Comparison of ENCODE assay signal across 11 cellular contexts in the genomic region with DNA sequence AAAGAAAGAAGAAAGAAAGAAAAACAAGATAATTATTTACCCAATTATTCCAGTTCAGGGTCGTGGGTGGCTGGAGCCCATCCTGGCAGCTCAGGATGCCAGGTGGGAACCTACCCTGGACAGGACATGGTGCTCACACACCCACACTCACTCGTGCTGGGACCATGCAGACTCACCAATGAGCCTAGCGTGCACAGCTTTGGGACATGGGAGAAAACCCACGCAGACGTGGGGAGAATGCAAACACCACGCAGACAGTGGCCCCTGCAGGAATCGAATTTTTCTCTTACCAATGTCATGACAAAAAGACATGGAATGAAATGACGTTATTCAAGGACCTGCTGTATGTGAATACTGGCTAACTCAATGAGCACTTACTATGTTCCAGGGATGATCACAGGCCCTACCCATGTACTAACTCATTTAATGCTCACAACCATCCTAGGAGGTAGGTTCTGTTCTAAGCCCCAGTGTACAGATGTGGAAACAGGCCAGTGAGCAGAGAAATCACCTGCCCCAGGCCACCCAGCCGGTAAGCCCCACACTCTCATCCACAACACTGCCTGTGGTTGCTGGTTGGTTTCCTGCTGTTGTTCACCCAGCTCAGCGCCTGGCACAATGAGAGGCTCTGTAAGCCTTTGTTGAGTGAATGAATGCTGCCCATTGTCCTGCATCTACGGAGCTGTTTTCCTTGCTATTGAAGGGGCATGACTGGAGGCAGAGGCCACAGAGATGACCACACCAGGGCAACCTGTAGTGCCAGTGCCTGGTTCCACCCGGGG. TPM values are rescaled to one million over a fixed set of nuclear protein-coding genes. Genes with fewer than 3 reads are reported as not detected.
A peak's percentile ranks its signal among the peaks of the same experiment; 100 is the strongest.
DNase-seq lines count a peak whose midpoint lies in the region; ATAC-seq, FAIRE-seq and TF ChIP-seq lines count a peak whose summit lies in the region.
"Had no signal": no experiment of that assay in that cellular context is flagged by ENCODE, and none has a peak within 500 bp of the region (broad histone marks: within the 10 kb centered on the region; RNA-seq: fewer than 3 reads in every experiment).

No MANE protein-coding gene starts in this region.

- no peak overlapping the region for H3K27ac ChIP-seq in BLaER1 treated with 17β-estradiol and CSF1 and Interleukin-3, amounts not matched to agents 10 nM and 100 nM
- H3K27ac ChIP-seq in stomach = no peak overlapping the region
- H3K27ac ChIP-seq: VCaP had no signal

- no peak overlapping the region for H3K4me3 Mint-ChIP-seq in activated naive CD4-positive, alpha-beta T cell treated with anti-CD3 and anti-CD28 coated beads, Interleukin-2, amount 10 ng/mL, durations not matched to agents 7 days and 5 days
- H3K4me3 Mint-ChIP-seq in memory B cell (no peak overlapping the region), nephron progenitor cell (no peak overlapping the region)

- no peak overlapping the region; a peak in 1 of 22 replicates for H3K9ac ChIP-seq in BLaER1 treated with 17β-estradiol and CSF1 and Interleukin-3, amounts not matched to agents 10 nM and 100 nM

- H3K4me1 ChIP-seq in BLaER1 treated with 17β-estradiol and CSF1 and Interleukin-3, amounts not matched to agents 10 nM and 100 nM = peaks cover 0 to 39% (median 30%) of the 10 kb centered on the region in 10 experiments; a peak in 17 of 20 replicates
- no peaks in the 10 kb centered on the region for H3K4me1 ChIP-seq in stomach

- no peak overlapping the region for H3K4me3 ChIP-seq in BLaER1 treated with 17β-estradiol and CSF1 and Interleukin-3, amounts not matched to agents 10 nM and 100 nM
- no peak overlapping the region for H3K4me3 ChIP-seq in stomach

- ATAC-seq in memory B cell (ENCODE audit: low read depth) = peak; percentile 84
- no peak for ATAC-seq in HG02763 (IDR thresholded peaks at IDR 0.05; ENCODE audit: unreplicated experiment)
- ATAC-seq in HG02884 (IDR thresholded peaks at IDR 0.05; ENCODE audit: unreplicated experiment) = no peak
- ATAC-seq: left lobe of liver had no signal

- H3K36me3 ChIP-seq in BLaER1 treated with 17β-estradiol and CSF1 and Interleukin-3, amounts not matched to agents 10 nM and 100 nM = no peaks in the 10 kb centered on the region
- no peaks in the 10 kb centered on the region for H3K36me3 ChIP-seq in stomach

- no peaks in the 10 kb centered on the region for H3K9me3 ChIP-seq in BLaER1 treated with 17β-estradiol and CSF1 and Interleukin-3, amounts not matched to agents 10 nM and 100 nM (replicated peaks in 1 of 11)
- no peaks in the 10 kb centered on the region for H3K9me3 ChIP-seq in stomach

- H3K27me3 ChIP-seq in BLaER1 treated with 17β-estradiol and CSF1 and Interleukin-3, amounts not matched to agents 10 nM and 100 nM = no peaks in the 10 kb centered on the region
- H3K27me3 ChIP-seq in stomach = peaks cover 0 to 4% (median 0%) of the 10 kb centered on the region in 3 donors

- WGBS in stomach, 5 donors = 68 to 71% (median 68%) methylated on average over 12 of the region's 12 CpGs

- TF ChIP-seq EP300 in stomach (IDR thresholded peaks at IDR 0.05) = no peak

- H4K20me1 ChIP-seq in BLaER1 treated with 17β-estradiol and CSF1 and Interleukin-3, amounts not matched to agents 10 nM and 100 nM = no peaks in the 10 kb centered on the region

- peaks cover 43% of the 10 kb centered on the region for H3K27me3 Mint-ChIP-seq in activated naive CD4-positive, alpha-beta T cell treated with anti-CD3 and anti-CD28 coated beads, Interleukin-2, amount 10 ng/mL, durations not matched to agents 7 days and 5 days
- H3K27me3 Mint-ChIP-seq in memory B cell (no peaks in the 10 kb centered on the region), nephron progenitor cell (ENCODE audit: low read depth, poor library complexity) (peaks cover 47% of the 10 kb centered on the region)

- TF ChIP-seq POLR2A in stomach (IDR thresholded peaks at IDR 0.05) = no peak

- peak; percentile 42 for FAIRE-seq in HTR-8/SVneo (lab: Jason Lieb, UNC)

- H3K4me2 ChIP-seq in BLaER1 treated with 17β-estradiol and CSF1 and Interleukin-3, amounts not matched to agents 10 nM and 100 nM = peak overlapping the region in 9 of 11 experiments; percentile 53 to 85 (median 67); a peak in 18 of 22 replicates

- intact Hi-C loops in stomach (cut with DNase I; ENCODE audit: low total_unique reads) = no loop called here

- DNase-seq in HTR-8/SVneo (ENCODE audit: insufficient read length, low spot score) = no peak
- DNase-seq in activated naive CD4-positive, alpha-beta T cell treated with anti-CD3 and anti-CD28 coated beads, Interleukin-2, amount 10 ng/mL, durations not matched to agents 7 days and 5 days = peak; percentile 73
- no peak for DNase-seq in memory B cell (ENCODE audit: low spot score in 2 of 2)
- no peak for DNase-seq in nephron progenitor cell
- no peak for DNase-seq in stomach
- DNase-seq: MM.1S had no signal

- no peaks in the 10 kb centered on the region for H3K9me3 Mint-ChIP-seq in activated naive CD4-positive, alpha-beta T cell treated with anti-CD3 and anti-CD28 coated beads, Interleukin-2, amount 10 ng/mL, durations not matched to agents 7 days and 5 days
- H3K9me3 Mint-ChIP-seq in memory B cell = no peaks in the 10 kb centered on the region
- H3K9me3 Mint-ChIP-seq in nephron progenitor cell = no peaks in the 10 kb centered on the region

- peaks cover 35% of the 10 kb centered on the region for H3K4me1 Mint-ChIP-seq in activated naive CD4-positive, alpha-beta T cell treated with anti-CD3 and anti-CD28 coated beads, Interleukin-2, amount 10 ng/mL, durations not matched to agents 7 days and 5 days
- H3K4me1 Mint-ChIP-seq in memory B cell (peaks cover 12% of the 10 kb centered on the region), nephron progenitor cell (no peaks in the 10 kb centered on the region)

- no peak for TF ChIP-seq CTCF in nephron progenitor cell (IDR thresholded peaks at IDR 0.05)
- TF ChIP-seq CTCF in stomach (IDR thresholded peaks at IDR 0.05) = no peak

- H3K36me3 Mint-ChIP-seq in activated naive CD4-positive, alpha-beta T cell treated with anti-CD3 and anti-CD28 coated beads, Interleukin-2, amount 10 ng/mL, durations not matched to agents 7 days and 5 days = no peaks in the 10 kb centered on the region
- H3K36me3 Mint-ChIP-seq in memory B cell (no peaks in the 10 kb centered on the region), nephron progenitor cell (ENCODE audit: low read depth) (no peaks in the 10 kb centered on the region)

- CTCF ChIA-PET in activated naive CD4-positive, alpha-beta T cell treated with anti-CD3 and anti-CD28 coated beads, Interleukin-2, amount 10 ng/mL, durations not matched to agents 7 days and 5 days (lab: Charles Lee) = interaction anchor here (0.6 to 1.8 kb wide), 4 partner anchors 15 to 347 kb away, joined by 3 to 5 read pairs (median 3); no protein-coding TSS in a partner anchor

- no peak overlapping the region for H3K27ac Mint-ChIP-seq in activated naive CD4-positive, alpha-beta T cell treated with anti-CD3 and anti-CD28 coated beads, Interleukin-2, amount 10 ng/mL, durations not matched to agents 7 days and 5 days
- H3K27ac Mint-ChIP-seq in memory B cell (no peak overlapping the region), nephron progenitor cell (no peak overlapping the region)

RNA-seq across cellular contexts. Expression of a gene that starts 6.8 kb away (rescaled TPM):
- 10 to 100 TPM in 2 of 5 donors, 1 to 10 TPM in 1, not detected in 2; 1.7 to 21.3 (median 10.4) TPM for total RNA-seq in stomach
- 1 to 10 TPM; 1.2 to 4.3 (median 1.5) TPM for polyA plus RNA-seq in stomach
- total RNA-seq: left lobe of liver had no signal

RNA-seq across cellular contexts. Expression of a gene that starts 38.2 kb away (rescaled TPM):
- total RNA-seq in stomach = 100 to 1,000 TPM; 123 to 202 (median 189) TPM
- polyA plus RNA-seq in stomach = 100 to 1,000 TPM; 110 to 172 (median 122) TPM

RNA-seq across cellular contexts. Expression of a gene that starts 57.7 kb away (rescaled TPM):
- total RNA-seq in stomach = 10 to 100 TPM in 2 of 5 donors, 1 to 10 TPM in 3; 2.6 to 34.5 (median 7.3) TPM
- polyA plus RNA-seq in stomach = 1 to 10 TPM; 2.7 to 3.5 (median 3.1) TPM
